ENCODE assay signal across 8 cellular contexts in genomic region chr17:4948166-4948996, GRCh38. TPM values are rescaled to one million over a fixed set of nuclear protein-coding genes. Genes with fewer than 3 reads are reported as not detected.
DNase-seq lines count a peak whose midpoint lies in the region; ATAC-seq lines count a peak whose summit lies in the region.

Gene PFN1, minus strand, starts transcription at chr17:4948530. Its CDS starts 136 bp downstream, at chr17:4948394.

- peaks cover 41% of the 10 kb centered on the region for H3K36me3 Mint-ChIP-seq in activated CD4-positive, alpha-beta T cell treated with anti-CD3 and anti-CD28 coated beads, Interleukin-2, amount 10 ng/mL, durations not matched to agents 7 days and 5 days (ENCODE audit: low read depth)

- POLR2A ChIA-PET in activated CD4-positive, alpha-beta T cell treated with anti-CD3 and anti-CD28 coated beads, Interleukin-2, amount 10 ng/mL, durations not matched to agents 7 days and 5 days (lab: Charles Lee) = interaction anchor here (1.4 to 6.2 kb wide), 2 partner anchors 9 to 19 kb away, joined by 10 to 44 read pairs; partner anchors contain the start of genes RNF167, SLC25A11 and SPAG7

- H3K4me3 ChIP-seq in GM08714 (ENCODE audit: low read length) = peak within 1 kb of the TSS; percentile 95

- CTCF ChIA-PET in activated CD4-positive, alpha-beta T cell treated with anti-CD3 and anti-CD28 coated beads, Interleukin-2, amount 10 ng/mL, durations not matched to agents 7 days and 5 days (lab: Charles Lee) = interaction anchor here (0.8 kb wide), 1 partner anchor 19 kb away, joined by 3 read pairs; the partner anchor contains the start of gene SPAG7

- DNase-seq in NCI-H526 treated with DMSO at 0.1 percent for 48 hours (lab: John Stamatoyannopoulos, UW) (peak; percentile 70), dedifferentiated amniotic fluid mesenchymal stem cell (ENCODE audit: extremely low spot score) (peak; percentile 89), left lobe of liver (ENCODE audit: low spot score) (peak; percentile 92)
- peak; percentile 94 for DNase-seq in activated CD4-positive, alpha-beta T cell treated with anti-CD3 and anti-CD28 coated beads, Interleukin-2, amount 10 ng/mL, durations not matched to agents 7 days and 5 days
- peak; percentile 92 for DNase-seq in stimulated activated CD4-positive, alpha-beta T cell treated with anti-CD3 and anti-CD28 coated beads, Interleukin-1b, Interleukin-23, amount 100 ng/mL, for 48 hours

- H3K4me3 Mint-ChIP-seq in activated CD4-positive, alpha-beta T cell treated with anti-CD3 and anti-CD28 coated beads, Interleukin-2, amount 10 ng/mL, durations not matched to agents 7 days and 5 days = peak within 1 kb of the TSS; percentile 92

- H3K27ac Mint-ChIP-seq in activated CD4-positive, alpha-beta T cell treated with anti-CD3 and anti-CD28 coated beads, Interleukin-2, amount 10 ng/mL, durations not matched to agents 7 days and 5 days = peak within 1 kb of the TSS; percentile 99

- H3K4me1 Mint-ChIP-seq in activated CD4-positive, alpha-beta T cell treated with anti-CD3 and anti-CD28 coated beads, Interleukin-2, amount 10 ng/mL, durations not matched to agents 7 days and 5 days = peaks cover 39% of the 10 kb centered on the region

- no peaks in the 10 kb centered on the region for H3K27me3 Mint-ChIP-seq in activated CD4-positive, alpha-beta T cell treated with anti-CD3 and anti-CD28 coated beads, Interleukin-2, amount 10 ng/mL, durations not matched to agents 7 days and 5 days

- ATAC-seq in HG03196 (IDR thresholded peaks at IDR 0.05; ENCODE audit: unreplicated experiment) (peak; percentile 21), left lobe of liver (peak; percentile 66), GM18858 (IDR thresholded peaks at IDR 0.05; ENCODE audit: unreplicated experiment) (no peak)

- H3K9me3 Mint-ChIP-seq in activated CD4-positive, alpha-beta T cell treated with anti-CD3 and anti-CD28 coated beads, Interleukin-2, amount 10 ng/mL, durations not matched to agents 7 days and 5 days = no peaks in the 10 kb centered on the region

RNA-seq across cellular contexts. Expression of gene PFN1, which starts in this region (rescaled TPM):
- 1,000 to 10,000 TPM; 2,428 to 2,438 TPM for total RNA-seq in activated CD4-positive, alpha-beta T cell treated with anti-CD3 and anti-CD28 coated beads, Interleukin-2, amount 10 ng/mL, durations not matched to agents 7 days and 5 days
- 254 TPM for total RNA-seq in left lobe of liver
